ENCODE assay signal across 10 cellular contexts in genomic region chr14:23061995-23062394, GRCh38. TPM values are rescaled to one million over a fixed set of nuclear protein-coding genes. Genes with fewer than 3 reads are reported as not detected.
DNase-seq lines count a peak whose midpoint lies in the region; ATAC-seq and TF ChIP-seq lines count a peak whose summit lies in the region.
"Had no signal": no experiment of that assay in that cellular context is flagged by ENCODE, and none has a peak within 500 bp of the region (broad histone marks: within the 10 kb centered on the region; RNA-seq: fewer than 3 reads in every experiment).

No MANE protein-coding gene starts in this region.

- peak overlapping the region; percentile 72 for H2BK5ac ChIP-seq in trophoblast cell (ENCODE audit: low read depth, low read length, poor library complexity)

- TF ChIP-seq CTCF in Caco-2 (IDR thresholded peaks at IDR 0.05; ENCODE audit: insufficient read depth in 1 of 2, low read depth in 1 of 2, low read length in 1 of 2, severe bottlenecking in 1 of 2, unreplicated experiment in 1 of 2), result no peak
- no peak for TF ChIP-seq CTCF in RWPE1 (conservative IDR thresholded peaks at IDR 0.05; ENCODE audit: low read depth)

- H3K14ac ChIP-seq in trophoblast cell (ENCODE audit: low read length), result no peak overlapping the region

- H3K9me3 ChIP-seq in Caco-2, result no peaks in the 10 kb centered on the region
- no peaks in the 10 kb centered on the region for H3K9me3 ChIP-seq in trophoblast cell (ENCODE audit: insufficient read depth, low read depth, low read length)

- H3K79me2 ChIP-seq in trophoblast cell (ENCODE audit: control insufficient read depth, insufficient read depth, low read length, poor library complexity), result peaks cover 8% of the 10 kb centered on the region

- H3K9me3 Mint-ChIP-seq in Caco-2 (ENCODE audit: unreplicated experiment), result no peaks in the 10 kb centered on the region
- H3K9me3 Mint-ChIP-seq in activated naive CD4-positive, alpha-beta T cell treated with anti-CD3 and anti-CD28 coated beads, Interleukin-2, amount 10 ng/mL, durations not matched to agents 7 days and 5 days, result no peaks in the 10 kb centered on the region
- H3K9me3 Mint-ChIP-seq: activated T-helper 17 cell treated with anti-CD3 and anti-CD28 coated beads, Interleukin-2, amount 50 U/mL, for 72 hours had no signal

- CTCF ChIA-PET in Caco-2 (lab: Charles Lee), result interaction anchor here (0.5 to 1.7 kb wide), 10 partner anchors 9 to 127 kb away, joined by 3 to 15 read pairs (median 4); partner anchors contain the start of genes ACIN1 and C14orf119
- CTCF ChIA-PET in RWPE1 (lab: Yijun Ruan, JAX), result interaction anchor here (0.8 to 1.5 kb wide), 3 partner anchors 48 to 75 kb away, joined by 3 to 6 read pairs (median 4); no protein-coding TSS in a partner anchor
- CTCF ChIA-PET in activated naive CD4-positive, alpha-beta T cell treated with anti-CD3 and anti-CD28 coated beads, Interleukin-2, amount 10 ng/mL, durations not matched to agents 7 days and 5 days (lab: Charles Lee), result interaction anchor here (0.6 to 19.2 kb wide), 7 partner anchors 15 to 125 kb away, joined by 3 to 633 read pairs (median 4); partner anchors contain the start of gene AJUBA

- no peak overlapping the region for H3K4ac ChIP-seq in trophoblast cell (ENCODE audit: low read depth, low read length)

- DNase-seq in Caco-2 (peak; percentile 54 to 64), RWPE1 (ENCODE audit: low spot score) (peak; percentile 87), fibroblast of the conjunctiva (ENCODE audit: low read depth) (peak; percentile 88), trophoblast cell (peak; percentile 89 to 95), T-helper 2 cell (no peak), G401 (ENCODE audit: low spot score) (no peak)
- no peak for DNase-seq in activated naive CD4-positive, alpha-beta T cell treated with anti-CD3 and anti-CD28 coated beads, Interleukin-2, amount 10 ng/mL, durations not matched to agents 7 days and 5 days
- DNase-seq: GDM1 had no signal

- H3K4me1 ChIP-seq in Caco-2, result peaks cover 16% of the 10 kb centered on the region
- peaks cover 26 to 29% of the 10 kb centered on the region in 2 experiments for H3K4me1 ChIP-seq in trophoblast cell (ENCODE audit: control insufficient read depth in 1 of 2, insufficient read depth in 2 of 2, low read length in 2 of 2)

- H3K9ac ChIP-seq in trophoblast cell (ENCODE audit: low read length), result no peak overlapping the region

- peaks cover 23% of the 10 kb centered on the region for H3K79me1 ChIP-seq in trophoblast cell (ENCODE audit: low read length)

- no peak overlapping the region for H2BK12ac ChIP-seq in trophoblast cell (ENCODE audit: low read length)

- H2AFZ ChIP-seq in trophoblast cell (ENCODE audit: insufficient read depth, low read length, poor library complexity), result no peak overlapping the region

- peaks cover 17% of the 10 kb centered on the region for H3K4me1 Mint-ChIP-seq in Caco-2 (ENCODE audit: low read depth, unreplicated experiment)
- H3K4me1 Mint-ChIP-seq in activated naive CD4-positive, alpha-beta T cell treated with anti-CD3 and anti-CD28 coated beads, Interleukin-2, amount 10 ng/mL, durations not matched to agents 7 days and 5 days, result peaks cover 12% of the 10 kb centered on the region

- no peak overlapping the region for H2AK5ac ChIP-seq in trophoblast cell (ENCODE audit: low read length)

- ATAC-seq in HG03432 (IDR thresholded peaks at IDR 0.05; ENCODE audit: unreplicated experiment), result no peak
- ATAC-seq: activated T-helper 17 cell treated with anti-CD3 and anti-CD28 coated beads, Interleukin-2, amount 50 U/mL, for 72 hours had no signal

- no peak overlapping the region for H3K4me3 Mint-ChIP-seq in Caco-2 (ENCODE audit: unreplicated experiment)
- H3K4me3 Mint-ChIP-seq in activated naive CD4-positive, alpha-beta T cell treated with anti-CD3 and anti-CD28 coated beads, Interleukin-2, amount 10 ng/mL, durations not matched to agents 7 days and 5 days, result no peak overlapping the region
- H3K4me3 Mint-ChIP-seq: activated T-helper 17 cell treated with anti-CD3 and anti-CD28 coated beads, Interleukin-2, amount 50 U/mL, for 72 hours had no signal

- peak overlapping the region; percentile 95 for H3K27ac ChIP-seq in RWPE1
- peak overlapping the region; percentile 93 for H3K27ac ChIP-seq in trophoblast cell (ENCODE audit: low read depth, low read length)

- H3K4me2 ChIP-seq in trophoblast cell (ENCODE audit: low read length), result no peak overlapping the region

- intact Hi-C loops in Caco-2 (cut with micrococcal nuclease; ENCODE audit: unreplicated experiment), result no loop called here

- no peak overlapping the region for H3K27ac Mint-ChIP-seq in Caco-2 (ENCODE audit: unreplicated experiment)
- no peak overlapping the region for H3K27ac Mint-ChIP-seq in activated naive CD4-positive, alpha-beta T cell treated with anti-CD3 and anti-CD28 coated beads, Interleukin-2, amount 10 ng/mL, durations not matched to agents 7 days and 5 days
- H3K27ac Mint-ChIP-seq: activated T-helper 17 cell treated with anti-CD3 and anti-CD28 coated beads, Interleukin-2, amount 50 U/mL, for 72 hours had no signal

- no peaks in the 10 kb centered on the region for H3K27me3 Mint-ChIP-seq in Caco-2 (ENCODE audit: insufficient read depth, unreplicated experiment)
- peaks cover 7% of the 10 kb centered on the region for H3K27me3 Mint-ChIP-seq in activated naive CD4-positive, alpha-beta T cell treated with anti-CD3 and anti-CD28 coated beads, Interleukin-2, amount 10 ng/mL, durations not matched to agents 7 days and 5 days

- WGBS in trophoblast cell (ENCODE audit: extremely low coverage, insufficient coverage, insufficient read length), result no CpG with 5 or more reads among the region's 4 CpGs

- H2BK120ac ChIP-seq in trophoblast cell (ENCODE audit: insufficient read depth, low read length, poor library complexity), result no peak overlapping the region

- no peak overlapping the region for H4K12ac ChIP-seq in trophoblast cell (ENCODE audit: low read depth, low read length)

- H3K18ac ChIP-seq in trophoblast cell (ENCODE audit: low read length), result peak overlapping the region; percentile 0

- in situ Hi-C loops in G401 (cut with HindIII; ENCODE audit: low sequenced_read_pairs), result loop anchor here (10.0 kb wide), 1 partner anchor 77 kb away; the partner anchor contains the start of gene AJUBA

- no peak overlapping the region for H3K4me3 ChIP-seq in Caco-2 (ENCODE audit: low read depth, low read length)
- H3K4me3 ChIP-seq in trophoblast cell (ENCODE audit: low read depth, low read length), result no peak overlapping the region

- no TSS peak for BruUV-seq in Caco-2 (replicated peaks; lab: Mats Ljungman, UMichigan)

- H3K23ac ChIP-seq in trophoblast cell (ENCODE audit: low read length), result no peak overlapping the region

- H3K36me3 Mint-ChIP-seq in Caco-2 (ENCODE audit: insufficient read depth, unreplicated experiment), result peaks cover 96% of the 10 kb centered on the region
- peaks cover 58% of the 10 kb centered on the region for H3K36me3 Mint-ChIP-seq in activated naive CD4-positive, alpha-beta T cell treated with anti-CD3 and anti-CD28 coated beads, Interleukin-2, amount 10 ng/mL, durations not matched to agents 7 days and 5 days

- H3K36me3 ChIP-seq in Caco-2 (ENCODE audit: control insufficient read depth, insufficient read depth, low read length), result peaks cover 7% of the 10 kb centered on the region
- peaks cover 51 to 65% of the 10 kb centered on the region in 2 experiments for H3K36me3 ChIP-seq in trophoblast cell (ENCODE audit: control insufficient read depth in 1 of 2, insufficient read depth in 2 of 2, low read length in 2 of 2)

- H4K91ac ChIP-seq in trophoblast cell (ENCODE audit: low read depth, low read length), result no peak overlapping the region

- H3K27me3 ChIP-seq in Caco-2 (replicated peaks; ENCODE audit: control insufficient read depth, insufficient read depth, low read length) (no peaks in the 10 kb centered on the region), trophoblast cell (ENCODE audit: insufficient read depth, low read length) (no peaks in the 10 kb centered on the region)

- POLR2A ChIA-PET in Caco-2 (lab: Charles Lee), result interaction anchor here (1.4 kb wide), 1 partner anchor 33 kb away, joined by 10 read pairs; the partner anchor contains the start of genes ACIN1 and C14orf119
- POLR2A ChIA-PET in RWPE1 (lab: Yijun Ruan, JAX; ENCODE audit: low non-redundant PET), result interaction anchor here (1.1 kb wide), 2 partner anchors 9 to 81 kb away, joined by 3 read pairs; no protein-coding TSS in a partner anchor

- no peak overlapping the region for H4K8ac ChIP-seq in trophoblast cell (ENCODE audit: low read depth, low read length)

RNA-seq across cellular contexts. Expression of gene CDH24, which starts 4.7 kb away (rescaled TPM):
- 7.9 TPM in 2 replicates for total RNA-seq in Caco-2 (2022)
- 24.3 and 24.6 TPM in 2 replicates for polyA plus RNA-seq in trophoblast cell (2013)
- 8.7 and 10.9 TPM in 2 replicates for total RNA-seq in G401 (2014; rRNA removed; shearing (Covaris generic))

RNA-seq across cellular contexts. Expression of gene PSMB11, which starts 20.0 kb away (rescaled TPM):
- total RNA-seq in Caco-2 (2022), result not detected in 2 replicates
- polyA plus RNA-seq in trophoblast cell (2013), result not detected in 2 replicates
- not detected in 2 replicates for total RNA-seq in G401 (2014; rRNA removed; shearing (Covaris generic))
- total RNA-seq: activated T-helper 17 cell treated with anti-CD3 and anti-CD28 coated beads, Interleukin-2, amount 50 U/mL, for 72 hours had no signal

RNA-seq across cellular contexts. Expression of gene PSMB5, which starts 27.3 kb away (rescaled TPM):
- 172 and 189 TPM in 2 replicates for total RNA-seq in Caco-2 (2022)
- polyA plus RNA-seq in trophoblast cell (2013), result 159 and 160 TPM in 2 replicates
- 447 and 480 TPM in 2 replicates for total RNA-seq in G401 (2014; rRNA removed; shearing (Covaris generic))

RNA-seq across cellular contexts. Expression of gene ACIN1, which starts 32.9 kb away (rescaled TPM):
- total RNA-seq in Caco-2 (2022), result 193 and 201 TPM in 2 replicates
- 136 and 142 TPM in 2 replicates for polyA plus RNA-seq in trophoblast cell (2013)
- total RNA-seq in G401 (2014; rRNA removed; shearing (Covaris generic)), result 80.3 and 95.3 TPM in 2 replicates

RNA-seq across cellular contexts. Expression of gene C14orf119, which starts 33.3 kb away (rescaled TPM):
- 46.3 and 52.0 TPM in 2 replicates for total RNA-seq in Caco-2 (2022)
- polyA plus RNA-seq in trophoblast cell (2013), result 40.8 and 43.3 TPM in 2 replicates
- total RNA-seq in G401 (2014; rRNA removed; shearing (Covaris generic)), result 53.7 and 55.2 TPM in 2 replicates

Comparison
In these comparisons a context has a peak if more than half of its experiments do, and no peak if none do; other contexts are left out.
1. DNase-seq: peak in Caco-2 (2 of 2), RWPE1 (single experiment), fibroblast of the conjunctiva (single experiment) and trophoblast cell (2 of 2); none in T-helper 2 cell (0 of 5), activated naive CD4-positive, alpha-beta T cell treated with anti-CD3 and anti-CD28 coated beads, Interleukin-2, amount 10 ng/mL, durations not matched to agents 7 days and 5 days (single experiment) and G401 (single experiment).